Comparison of ENCODE assay signal across 8 cellular contexts in genomic region chr1:222792744-222793143, GRCh38. TPM values are rescaled to one million over a fixed set of nuclear protein-coding genes. Genes with fewer than 3 reads are reported as not detected.
DNase-seq lines count a peak whose midpoint lies in the region; ATAC-seq and TF ChIP-seq lines count a peak whose summit lies in the region.

No MANE protein-coding gene starts in this region.

- H3K36me3 Mint-ChIP-seq in chondrocyte (ENCODE audit: low read depth): no peaks in the 10 kb centered on the region
- H3K36me3 Mint-ChIP-seq in osteocyte (ENCODE audit: unreplicated experiment): no peaks in the 10 kb centered on the region
- no peaks in the 10 kb centered on the region for H3K36me3 Mint-ChIP-seq in activated naive CD8-positive, alpha-beta T cell treated with anti-CD3 and anti-CD28 coated beads for 36 hours

- H3K4me1 ChIP-seq in Loucy (ENCODE audit: insufficient read depth, low read length, poor library complexity, severe bottlenecking): no peaks in the 10 kb centered on the region

- no peaks in the 10 kb centered on the region for H3K9me2 ChIP-seq in Loucy (replicated peaks; ENCODE audit: low read depth, low read length)

- no peaks in the 10 kb centered on the region for H3K27me3 Mint-ChIP-seq in chondrocyte (ENCODE audit: low read depth)
- H3K27me3 Mint-ChIP-seq in osteocyte (ENCODE audit: unreplicated experiment): peaks cover 9% of the 10 kb centered on the region
- H3K27me3 Mint-ChIP-seq in activated naive CD8-positive, alpha-beta T cell treated with anti-CD3 and anti-CD28 coated beads for 36 hours: no peaks in the 10 kb centered on the region

- H4K20me1 ChIP-seq in Loucy (ENCODE audit: insufficient read depth, low read length, poor library complexity, severe bottlenecking): no peaks in the 10 kb centered on the region

- no peaks in the 10 kb centered on the region for H3F3A ChIP-seq in Loucy (ENCODE audit: low read depth)

- TF ChIP-seq CTCF in Loucy (conservative IDR thresholded peaks at IDR 0.05; ENCODE audit: low read length) (peak; percentile 79), chondrocyte (IDR thresholded peaks at IDR 0.05) (peak; percentile 91), osteocyte (IDR thresholded peaks at IDR 0.05) (peak; percentile 76)

- no peaks in the 10 kb centered on the region for H3K79me2 ChIP-seq in Loucy (ENCODE audit: insufficient read depth, low read length)

- 0 out of 2 replicates have a peak overlapping the region, but pooled peaks have one; percentile 9 for H2AFZ ChIP-seq in Loucy (ENCODE audit: low read length)

- H3K4me3 ChIP-seq in Loucy (ENCODE audit: low read length, poor library complexity, severe bottlenecking): no peak overlapping the region

- no peaks in the 10 kb centered on the region for H3K27me3 ChIP-seq in Loucy (ENCODE audit: insufficient read depth, low read length, poor library complexity, severe bottlenecking)

- H3K9me3 Mint-ChIP-seq in chondrocyte (ENCODE audit: low read depth) (no peaks in the 10 kb centered on the region), osteocyte (ENCODE audit: unreplicated experiment) (no peaks in the 10 kb centered on the region)
- peaks cover 9% of the 10 kb centered on the region for H3K9me3 Mint-ChIP-seq in activated naive CD8-positive, alpha-beta T cell treated with anti-CD3 and anti-CD28 coated beads for 36 hours

- DNase-seq in DMS53 (lab: John Stamatoyannopoulos, UW) (peak; percentile 63), chondrocyte (ENCODE audit: low spot score) (no peak), osteocyte (ENCODE audit: extremely low spot score, unreplicated experiment) (no peak), ecto neural progenitor cell (ENCODE audit: low spot score) (no peak)
- DNase-seq in activated naive CD8-positive, alpha-beta T cell treated with anti-CD3 and anti-CD28 coated beads for 36 hours: no peak

- ATAC-seq in GM21526 (IDR thresholded peaks at IDR 0.05; ENCODE audit: low FRiP score, unreplicated experiment) (no peak), GM18868 (IDR thresholded peaks at IDR 0.05; ENCODE audit: unreplicated experiment) (no peak)

- no peak overlapping the region for H3K4me2 ChIP-seq in Loucy (ENCODE audit: low read depth, low read length, poor library complexity, severe bottlenecking)

- no peaks in the 10 kb centered on the region for H3K36me3 ChIP-seq in Loucy (ENCODE audit: insufficient read depth, low read length)

- H3K9me3 ChIP-seq in Loucy (ENCODE audit: insufficient read depth, low read depth, low read length): no peaks in the 10 kb centered on the region

- H3K9ac ChIP-seq in Loucy (ENCODE audit: low read depth, low read length, poor library complexity, severe bottlenecking): no peak overlapping the region

- H3K4me1 Mint-ChIP-seq in chondrocyte (ENCODE audit: low read depth): no peaks in the 10 kb centered on the region
- H3K4me1 Mint-ChIP-seq in osteocyte (ENCODE audit: unreplicated experiment): no peaks in the 10 kb centered on the region
- peaks cover 22% of the 10 kb centered on the region for H3K4me1 Mint-ChIP-seq in activated naive CD8-positive, alpha-beta T cell treated with anti-CD3 and anti-CD28 coated beads for 36 hours

- no peak overlapping the region for H3K27ac Mint-ChIP-seq in chondrocyte (ENCODE audit: unreplicated experiment)
- no peak overlapping the region for H3K27ac Mint-ChIP-seq in osteocyte (ENCODE audit: unreplicated experiment)
- no peak overlapping the region for H3K27ac Mint-ChIP-seq in activated naive CD8-positive, alpha-beta T cell treated with anti-CD3 and anti-CD28 coated beads for 36 hours

- H3K4me3 Mint-ChIP-seq in chondrocyte (ENCODE audit: unreplicated experiment) (no peak overlapping the region), osteocyte (ENCODE audit: unreplicated experiment) (no peak overlapping the region)
- H3K4me3 Mint-ChIP-seq in activated naive CD8-positive, alpha-beta T cell treated with anti-CD3 and anti-CD28 coated beads for 36 hours: no peak overlapping the region

RNA-seq across cellular contexts. Expression of gene DISP1, which starts 22.1 kb away (rescaled TPM):
- 4.7 to 5.9 TPM (median 5.6 TPM) in 3 replicates for total RNA-seq in chondrocyte
- total RNA-seq in osteocyte: 4.1 and 4.9 TPM in 2 replicates
- total RNA-seq in activated naive CD8-positive, alpha-beta T cell treated with anti-CD3 and anti-CD28 coated beads for 36 hours: 1 to 10 TPM; 1.6 to 1.9 TPM

RNA-seq across cellular contexts. Expression of gene FAM177B, which starts 55.7 kb away (rescaled TPM):
- total RNA-seq in chondrocyte (not detected in 3 replicates), osteocyte (not detected in 2 replicates)
- not detected for total RNA-seq in activated naive CD8-positive, alpha-beta T cell treated with anti-CD3 and anti-CD28 coated beads for 36 hours
